ENCODE assay signal across 24 cellular contexts in the genomic region with DNA sequence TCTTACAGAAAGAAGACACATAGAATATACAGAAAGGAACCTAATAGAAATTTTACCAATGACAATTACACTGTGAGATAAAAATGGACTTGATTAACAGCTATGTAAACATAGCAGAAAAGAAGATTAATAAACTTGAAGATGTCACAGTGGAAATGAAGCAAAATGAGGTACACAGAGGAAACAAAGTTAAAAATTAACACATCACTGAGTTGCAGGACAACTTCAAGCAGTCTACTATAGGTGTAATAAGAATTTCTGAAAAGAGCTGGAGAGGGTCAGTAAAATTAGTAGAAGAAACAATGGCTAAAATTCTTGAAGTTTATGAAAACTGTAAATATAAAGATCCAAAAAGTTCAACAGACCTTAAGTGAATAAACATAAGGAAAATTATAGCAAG.
"Had no signal": no experiment of that assay in that cellular context is flagged by ENCODE, and none has a peak within 500 bp of the region (broad histone marks: within the 10 kb centered on the region; RNA-seq: fewer than 3 reads in every experiment).

No MANE protein-coding gene starts in this region.

- DNase-seq: islet precursor cell; left ventricle myocardium inferior; mesendoderm; naive B cell; natural killer cell; nephron progenitor cell; occipital lobe; ovary; right cardiac atrium; stimulated activated CD4-positive, alpha-beta T cell treated with anti-CD3 and anti-CD28 coated beads, Interleukin-12 subunit alpha, Interleukin-12 subunit beta, amount 100 ng/mL, for 4 hours; stimulated activated CD4-positive, alpha-beta T cell treated with anti-CD3 and anti-CD28 coated beads, Interleukin-15, amount 100 ng/mL, for 24 hours; stimulated activated CD4-positive, alpha-beta T cell treated with anti-CD3 and anti-CD28 coated beads, Interleukin-2, amount 100 ng/mL, for 24 hours; stimulated activated CD4-positive, alpha-beta T cell treated with anti-CD3 and anti-CD28 coated beads, Interleukin-4, amount 100 ng/mL, for 1 hour; stimulated activated naive B cell treated with anti-CD40 and anti-IgM and Interleukin-4, amounts not matched to agents 10 μg/mL and 1 μg/mL and 100 μg/mL, for 72 hours; stimulated activated naive CD8-positive, alpha-beta T cell treated with anti-CD3 and anti-CD28 coated beads, Interleukin-15, Interleukin-2, amounts not matched to agents 100 U/mL and 50 U/mL, for 24 hours; stomach; tibial artery; trophoblast cell; upper lobe of right lung had no signal

- H3K9me3 Mint-ChIP-seq: stimulated activated naive B cell treated with anti-CD40 and anti-IgM and Interleukin-4, amounts not matched to agents 10 μg/mL and 1 μg/mL and 100 μg/mL, for 72 hours had no signal

- H3K4me1 Mint-ChIP-seq: naive B cell; natural killer cell; nephron progenitor cell; neural progenitor cell; stimulated activated naive B cell treated with anti-CD40 and anti-IgM and Interleukin-4, amounts not matched to agents 10 μg/mL and 1 μg/mL and 100 μg/mL, for 72 hours had no signal

- H3K4me3 Mint-ChIP-seq: mesothelial cell of epicardium; naive B cell; natural killer cell; nephron progenitor cell; neural progenitor cell; stimulated activated naive B cell treated with anti-CD40 and anti-IgM and Interleukin-4, amounts not matched to agents 10 μg/mL and 1 μg/mL and 100 μg/mL, for 72 hours had no signal

- FAIRE-seq: urothelium cell line had no signal

- H3K36me3 Mint-ChIP-seq: mesothelial cell of epicardium; naive B cell; neural progenitor cell; stimulated activated naive B cell treated with anti-CD40 and anti-IgM and Interleukin-4, amounts not matched to agents 10 μg/mL and 1 μg/mL and 100 μg/mL, for 72 hours had no signal

- H3K27me3 Mint-ChIP-seq: naive B cell; progenitor cell of endocrine pancreas; stimulated activated naive B cell treated with anti-CD40 and anti-IgM and Interleukin-4, amounts not matched to agents 10 μg/mL and 1 μg/mL and 100 μg/mL, for 72 hours had no signal

- H3K27ac Mint-ChIP-seq: naive B cell; natural killer cell; nephron progenitor cell; neural progenitor cell; progenitor cell of endocrine pancreas; stimulated activated naive B cell treated with anti-CD40 and anti-IgM and Interleukin-4, amounts not matched to agents 10 μg/mL and 1 μg/mL and 100 μg/mL, for 72 hours had no signal

- ATAC-seq: natural killer cell; right cardiac atrium; sciatic nerve; stimulated activated naive B cell treated with anti-CD40 and anti-IgM and Interleukin-4, amounts not matched to agents 10 μg/mL and 1 μg/mL and 100 μg/mL, for 72 hours; stimulated activated naive CD8-positive, alpha-beta T cell treated with anti-CD3 and anti-CD28 coated beads, Interleukin-15, Interleukin-2, amounts not matched to agents 100 U/mL and 50 U/mL, for 24 hours; upper lobe of right lung had no signal
